In genomic region chr13:87331178-87331577, GRCh38 we compare ENCODE assay signal across 25 cellular contexts.
DNase-seq lines count a peak whose midpoint lies in the region; ATAC-seq, FAIRE-seq and TF ChIP-seq lines count a peak whose summit lies in the region.
"Had no signal": no experiment of that assay in that cellular context is flagged by ENCODE, and none has a peak within 500 bp of the region (broad histone marks: within the 10 kb centered on the region; RNA-seq: fewer than 3 reads in every experiment).

No MANE protein-coding gene starts in this region.

- H3K4me1 Mint-ChIP-seq in T-helper 2 cell treated with Interferon-gamma antibody and Interleukin-4, amounts not matched to agents 5 μg/mL and 100 μg/mL, for 36 hours (ENCODE audit: low read depth): no peaks in the 10 kb centered on the region
- H3K4me1 Mint-ChIP-seq: stimulated activated effector memory CD8-positive, alpha-beta T cell treated with anti-CD3 and anti-CD28 coated beads, Interleukin-12 subunit alpha, Interleukin-12 subunit beta, amount 100 ng/mL, for 72 hours had no signal

- H3K36me3 Mint-ChIP-seq in T-helper 2 cell treated with Interferon-gamma antibody and Interleukin-4, amounts not matched to agents 5 μg/mL and 100 μg/mL, for 36 hours (ENCODE audit: low read depth): no peaks in the 10 kb centered on the region
- H3K36me3 Mint-ChIP-seq: CD8-positive, alpha-beta T cell; stimulated activated effector memory CD8-positive, alpha-beta T cell treated with anti-CD3 and anti-CD28 coated beads, Interleukin-12 subunit alpha, Interleukin-12 subunit beta, amount 100 ng/mL, for 72 hours had no signal

- in situ Hi-C loops in HepG2 (cut with HindIII; ENCODE audit: extremely low pct_ligation_motif_present, low pct_unique_long_range_greater_than_20kb): no loop called here

- no peaks in the 10 kb centered on the region for H4K20me1 ChIP-seq in HepG2 (ENCODE audit: insufficient read depth, low read length)

- H3K27ac ChIP-seq in liver (ENCODE audit: low read depth in 1 of 2, low read length in 2 of 2) (no peak overlapping the region), HepG2 (ENCODE audit: extremely low read length, insufficient read depth, low read length) (no peak overlapping the region)
- H3K27ac ChIP-seq: A549, breast epithelium, transverse colon had no signal

- WGBS in liver: 30% methylated on average over 3 of the region's 3 CpGs
- 0% methylated on average over 3 of the region's 3 CpGs for WGBS in HepG2 (ENCODE audit: low lambda C conversion rate)

- H3K9me3 ChIP-seq in liver (ENCODE audit: control insufficient read depth in 4 of 4, low read length in 3 of 4) (no peaks in the 10 kb centered on the region), HepG2 (ENCODE audit: low read length) (no peaks in the 10 kb centered on the region)
- H3K9me3 ChIP-seq: A549, breast epithelium, transverse colon had no signal

- H3K27ac Mint-ChIP-seq in T-helper 2 cell treated with Interferon-gamma antibody and Interleukin-4, amounts not matched to agents 5 μg/mL and 100 μg/mL, for 36 hours: no peak overlapping the region
- H3K27ac Mint-ChIP-seq: CD8-positive, alpha-beta T cell; stimulated activated effector memory CD8-positive, alpha-beta T cell treated with anti-CD3 and anti-CD28 coated beads, Interleukin-12 subunit alpha, Interleukin-12 subunit beta, amount 100 ng/mL, for 72 hours had no signal

- no peak overlapping the region for H3K4me3 ChIP-seq in liver (ENCODE audit: low read depth in 1 of 3, low read length in 3 of 3)
- no peak overlapping the region for H3K4me3 ChIP-seq in HepG2 (replicated peaks in 1 of 3; ENCODE audit: insufficient read depth in 1 of 3, low read depth in 2 of 3, low read length in 3 of 3)
- no peak overlapping the region for H3K4me3 ChIP-seq in epithelial cell of esophagus (ENCODE audit: low read length)
- H3K4me3 ChIP-seq: A549, breast epithelium, skin epidermis, transverse colon had no signal

- BruUV-seq in HepG2 (replicated peaks; lab: Mats Ljungman, UMichigan): no TSS peak

- H3K27me3 Mint-ChIP-seq in T-helper 2 cell treated with Interferon-gamma antibody and Interleukin-4, amounts not matched to agents 5 μg/mL and 100 μg/mL, for 36 hours (ENCODE audit: low read depth): no peaks in the 10 kb centered on the region

- H3K4me1 ChIP-seq in liver (ENCODE audit: control insufficient read depth in 4 of 4, insufficient read depth in 4 of 4, low read length in 3 of 4) (peaks cover 0 to 3% (median 1%) of the 10 kb centered on the region in 4 donors), HepG2 (ENCODE audit: insufficient read depth, low read length) (no peaks in the 10 kb centered on the region)
- H3K4me1 ChIP-seq: A549, breast epithelium, transverse colon had no signal

- TF ChIP-seq POLR2A in HepG2 (IDR thresholded peaks at IDR 0.05; ENCODE audit: insufficient read depth in 1 of 2, low read depth in 2 of 2, low read length in 2 of 2): no peak

- CTCF ChIA-PET in HepG2 (lab: Yijun Ruan, JAX; ENCODE audit: low intra/inter-chr PET ratio, low total read pairs): no interaction called here

- H3K4me2 ChIP-seq in HepG2 (ENCODE audit: low read depth, low read length): no peak overlapping the region
- H3K4me2 ChIP-seq: A549 had no signal

- no peaks in the 10 kb centered on the region for H3K27me3 ChIP-seq in liver (ENCODE audit: control insufficient read depth in 4 of 4, insufficient read depth in 4 of 4, low read length in 3 of 4)
- H3K27me3 ChIP-seq in HepG2 (ENCODE audit: control insufficient read depth in 1 of 2, insufficient read depth in 2 of 2, low read length in 2 of 2): 0 out of 5 replicates have a peak, but pooled peaks cover 0 to 1% of the 10 kb centered on the region in 2 experiments
- H3K27me3 ChIP-seq: breast epithelium, transverse colon had no signal

- H3K36me3 ChIP-seq in liver (ENCODE audit: control insufficient read depth in 4 of 4, insufficient read depth in 3 of 4, low read depth in 1 of 4, low read length in 3 of 4) (no peaks in the 10 kb centered on the region), HepG2 (replicated peaks in 1 of 2; ENCODE audit: control insufficient read depth in 1 of 2, insufficient read depth in 2 of 2, low read length in 2 of 2) (no peaks in the 10 kb centered on the region)
- H3K36me3 ChIP-seq: breast epithelium, transverse colon had no signal

- H3K9ac ChIP-seq in liver (ENCODE audit: low read depth in 1 of 2, low read length in 2 of 2) (no peak overlapping the region), HepG2 (ENCODE audit: insufficient read depth, low read depth, low read length) (no peak overlapping the region)

- TF ChIP-seq CTCF in liver (IDR thresholded peaks at IDR 0.05; ENCODE audit: low read depth, low read length, missing input control): no peak
- no peak for TF ChIP-seq CTCF in HepG2 (CRISPR knock-in tag; IDR thresholded peaks at IDR 0.05)
- no peak for TF ChIP-seq CTCF in epithelial cell of esophagus (IDR thresholded peaks at IDR 0.05; ENCODE audit: insufficient read depth, low read depth, low read length, missing control alignments)

- FAIRE-seq in HepG2 (lab: Jason Lieb, UNC): no peak
- no peak for FAIRE-seq in GM19239 (lab: Jason Lieb, UNC)
- FAIRE-seq: A549 had no signal

- POLR2A ChIA-PET in HepG2 (lab: Yijun Ruan, JAX): no interaction called here

- TF ChIP-seq EP300 in HepG2 (IDR thresholded peaks at IDR 0.05; ENCODE audit: low read depth in 2 of 2, low read length in 2 of 2) (no peak), HepG2 (CRISPR knock-in tag; IDR thresholded peaks at IDR 0.05; ENCODE audit: borderline replicate concordance) (no peak)

- no peaks in the 10 kb centered on the region for H3K79me2 ChIP-seq in HepG2 (ENCODE audit: insufficient read depth, low read length)

- no peak overlapping the region for H2AFZ ChIP-seq in HepG2 (ENCODE audit: low read length)

- intact Hi-C loops in HepG2 (cut with micrococcal nuclease; ENCODE audit: unreplicated experiment): no loop called here

- no peak overlapping the region for H3K4me3 Mint-ChIP-seq in T-helper 2 cell treated with Interferon-gamma antibody and Interleukin-4, amounts not matched to agents 5 μg/mL and 100 μg/mL, for 36 hours
- H3K4me3 Mint-ChIP-seq: CD8-positive, alpha-beta T cell; stimulated activated effector memory CD8-positive, alpha-beta T cell treated with anti-CD3 and anti-CD28 coated beads, Interleukin-12 subunit alpha, Interleukin-12 subunit beta, amount 100 ng/mL, for 72 hours had no signal

- no peak for ATAC-seq in HepG2
- ATAC-seq in left lobe of liver: peak; percentile 93
- no peak for ATAC-seq in HG03342 (IDR thresholded peaks at IDR 0.05; ENCODE audit: unreplicated experiment)
- ATAC-seq: A549; activated CD4-positive, CD25-positive, alpha-beta regulatory T cell treated with anti-CD3 and anti-CD28 coated beads, Interleukin-2, amount 50 U/mL, for 24 hours; CD8-positive, alpha-beta T cell; stimulated activated effector memory CD8-positive, alpha-beta T cell treated with anti-CD3 and anti-CD28 coated beads, Interleukin-12 subunit alpha, Interleukin-12 subunit beta, amount 100 ng/mL, for 72 hours had no signal

- peaks cover 26% of the 10 kb centered on the region for H3K9me3 Mint-ChIP-seq in T-helper 2 cell treated with Interferon-gamma antibody and Interleukin-4, amounts not matched to agents 5 μg/mL and 100 μg/mL, for 36 hours

- peak in 1 of 2 donors; percentile 32 for TF ChIP-seq RAD21 in liver (IDR thresholded peaks at IDR 0.05)
- TF ChIP-seq RAD21 in HepG2 (CRISPR knock-in tag; IDR thresholded peaks at IDR 0.05): no peak

- no peak for DNase-seq in HepG2 (ENCODE audit: low spot score)
- DNase-seq in epithelial cell of esophagus (ENCODE audit: low read depth): peak; percentile 98
- DNase-seq in left lobe of liver (ENCODE audit: low spot score): peak; percentile 94
- DNase-seq in activated gamma-delta T cell (lab: John Stamatoyannopoulos, UW): no peak
- no peak for DNase-seq in T-helper 2 cell treated with Interferon-gamma antibody and Interleukin-4, amounts not matched to agents 5 μg/mL and 100 μg/mL, for 36 hours (ENCODE audit: low spot score)
- no peak for DNase-seq in GM19239 (ENCODE audit: insufficient read length, low spot score)
- DNase-seq: activated CD8-positive, alpha-beta memory T cell treated with anti-CD3 and anti-CD28 coated beads, Interleukin-2, amount 50 U/mL, for 4 hours; activated naive CD4-positive, alpha-beta T cell treated with Interleukin-2 at 50 U/mL for 16 hours; CD8-positive, alpha-beta T cell; effector CD8-positive, alpha-beta T cell; foreskin melanocyte; HCEC 1CT; IMR-90; NCI-H1092 treated with DMSO at 0.1 percent for 48 hours; NCI-H2171 treated with DMSO at 0.1 percent for 48 hours; occipital lobe; SHP77; transverse colon had no signal

TF ChIP-seq in liver, 16 proteins besides CTCF, POLR2A, EP300 and RAD21:
- TF ChIP-seq HNF4A (conservative IDR thresholded peaks at IDR 0.05) (peak; percentile 23 to 74), RXRA (IDR thresholded peaks at IDR 0.05) (peak in 1 of 2 donors; percentile 85), FOXA2 (IDR thresholded peaks at IDR 0.05) (peak; percentile 25), YY1 (IDR thresholded peaks at IDR 0.05) (peak; percentile 36), MAX (IDR thresholded peaks at IDR 0.05) (peak; percentile 63), ATF3 (IDR thresholded peaks at IDR 0.05) (no peak), JUND (IDR thresholded peaks at IDR 0.05) (peak in 1 of 2 donors; percentile 47), GABPA (IDR thresholded peaks at IDR 0.05 in 1 of 2, conservative IDR thresholded peaks at IDR 0.05 in 1 of 2) (no peak)

TF ChIP-seq in HepG2, 621 proteins besides CTCF, POLR2A, EP300 and RAD21:
- no peak for TF ChIP-seq ARID2 (CRISPR knock-in tag; IDR thresholded peaks at IDR 0.05; ENCODE audit: borderline replicate concordance)
- TF ChIP-seq ZNF251 (CRISPR knock-in tag; IDR thresholded peaks at IDR 0.05): no peak
- no peak for TF ChIP-seq SMARCC2 (IDR thresholded peaks at IDR 0.05)
- TF ChIP-seq TBP (CRISPR knock-in tag; IDR thresholded peaks at IDR 0.05): no peak
- TF ChIP-seq TCF12 (IDR thresholded peaks at IDR 0.05): no peak
- no peak for TF ChIP-seq TCF12 (CRISPR knock-in tag; IDR thresholded peaks at IDR 0.05)

Comparison
In these comparisons a context has a peak if more than half of its experiments do, and no peak if none do; other contexts are left out.
1. DNase-seq: peak in epithelial cell of esophagus (single experiment) and left lobe of liver (single experiment); none in HepG2 (single experiment), activated gamma-delta T cell (single experiment), T-helper 2 cell treated with Interferon-gamma antibody and Interleukin-4, amounts not matched to agents 5 μg/mL and 100 μg/mL, for 36 hours (single experiment) and GM19239 (single experiment).